ENCODE assay signal across 1 cellular context in the genomic region with DNA sequence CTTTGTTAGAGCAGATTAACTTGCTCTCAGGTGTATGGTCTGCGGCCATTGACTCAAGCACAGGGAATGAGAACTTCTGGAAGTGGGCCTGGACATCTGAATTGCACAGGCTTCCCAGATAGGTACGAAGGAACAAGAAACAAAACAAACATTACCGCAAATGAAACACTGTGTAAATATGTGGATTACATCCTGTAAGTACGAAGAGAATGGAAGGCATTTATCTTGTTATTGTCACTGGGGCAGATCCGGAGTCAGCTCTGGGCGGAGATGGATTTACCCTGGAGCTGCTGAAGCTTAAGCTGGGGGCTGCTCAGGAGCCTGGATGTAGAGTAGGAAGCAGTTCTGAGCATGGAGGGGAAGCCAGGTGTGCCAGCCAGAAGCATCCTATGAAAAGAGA.
TF ChIP-seq lines count a peak whose summit lies in the region.

No MANE protein-coding gene starts in this region.

TF ChIP-seq in A549, 52 proteins besides CTCF, POLR2A, EP300 and RAD21 (continued from another document):
- TF ChIP-seq, protein P1, sequence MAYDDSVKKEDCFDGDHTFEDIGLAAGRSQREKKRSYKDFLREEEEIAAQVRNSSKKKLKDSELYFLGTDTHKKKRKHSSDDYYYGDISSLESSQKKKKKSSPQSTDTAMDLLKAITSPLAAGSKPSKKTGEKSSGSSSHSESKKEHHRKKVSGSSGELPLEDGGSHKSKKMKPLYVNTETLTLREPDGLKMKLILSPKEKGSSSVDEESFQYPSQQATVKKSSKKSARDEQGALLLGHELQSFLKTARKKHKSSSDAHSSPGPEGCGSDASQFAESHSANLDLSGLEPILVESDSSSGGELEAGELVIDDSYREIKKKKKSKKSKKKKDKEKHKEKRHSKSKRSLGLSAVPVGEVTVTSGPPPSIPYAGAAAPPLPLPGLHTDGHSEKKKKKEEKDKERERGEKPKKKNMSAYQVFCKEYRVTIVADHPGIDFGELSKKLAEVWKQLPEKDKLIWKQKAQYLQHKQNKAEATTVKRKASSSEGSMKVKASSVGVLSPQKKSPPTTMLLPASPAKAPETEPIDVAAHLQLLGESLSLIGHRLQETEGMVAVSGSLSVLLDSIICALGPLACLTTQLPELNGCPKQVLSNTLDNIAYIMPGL (CRISPR knock-in tag; IDR thresholded peaks at IDR 0.05; ENCODE audit: borderline replicate concordance), result no peak
- TF ChIP-seq TP53 (CRISPR knock-in tag; IDR thresholded peaks at IDR 0.05) (no peak), MAFK (IDR thresholded peaks at IDR 0.05; ENCODE audit: partially characterized antibody) (no peak), FOSB (CRISPR knock-in tag; IDR thresholded peaks at IDR 0.05) (no peak), KDM5A (IDR thresholded peaks at IDR 0.05) (no peak), HOXA7 (CRISPR knock-in tag; IDR thresholded peaks at IDR 0.05) (no peak)
- TF ChIP-seq, protein P2, sequence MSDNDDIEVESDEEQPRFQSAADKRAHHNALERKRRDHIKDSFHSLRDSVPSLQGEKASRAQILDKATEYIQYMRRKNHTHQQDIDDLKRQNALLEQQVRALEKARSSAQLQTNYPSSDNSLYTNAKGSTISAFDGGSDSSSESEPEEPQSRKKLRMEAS (IDR thresholded peaks at IDR 0.05), result no peak
- TF ChIP-seq, protein P3, sequence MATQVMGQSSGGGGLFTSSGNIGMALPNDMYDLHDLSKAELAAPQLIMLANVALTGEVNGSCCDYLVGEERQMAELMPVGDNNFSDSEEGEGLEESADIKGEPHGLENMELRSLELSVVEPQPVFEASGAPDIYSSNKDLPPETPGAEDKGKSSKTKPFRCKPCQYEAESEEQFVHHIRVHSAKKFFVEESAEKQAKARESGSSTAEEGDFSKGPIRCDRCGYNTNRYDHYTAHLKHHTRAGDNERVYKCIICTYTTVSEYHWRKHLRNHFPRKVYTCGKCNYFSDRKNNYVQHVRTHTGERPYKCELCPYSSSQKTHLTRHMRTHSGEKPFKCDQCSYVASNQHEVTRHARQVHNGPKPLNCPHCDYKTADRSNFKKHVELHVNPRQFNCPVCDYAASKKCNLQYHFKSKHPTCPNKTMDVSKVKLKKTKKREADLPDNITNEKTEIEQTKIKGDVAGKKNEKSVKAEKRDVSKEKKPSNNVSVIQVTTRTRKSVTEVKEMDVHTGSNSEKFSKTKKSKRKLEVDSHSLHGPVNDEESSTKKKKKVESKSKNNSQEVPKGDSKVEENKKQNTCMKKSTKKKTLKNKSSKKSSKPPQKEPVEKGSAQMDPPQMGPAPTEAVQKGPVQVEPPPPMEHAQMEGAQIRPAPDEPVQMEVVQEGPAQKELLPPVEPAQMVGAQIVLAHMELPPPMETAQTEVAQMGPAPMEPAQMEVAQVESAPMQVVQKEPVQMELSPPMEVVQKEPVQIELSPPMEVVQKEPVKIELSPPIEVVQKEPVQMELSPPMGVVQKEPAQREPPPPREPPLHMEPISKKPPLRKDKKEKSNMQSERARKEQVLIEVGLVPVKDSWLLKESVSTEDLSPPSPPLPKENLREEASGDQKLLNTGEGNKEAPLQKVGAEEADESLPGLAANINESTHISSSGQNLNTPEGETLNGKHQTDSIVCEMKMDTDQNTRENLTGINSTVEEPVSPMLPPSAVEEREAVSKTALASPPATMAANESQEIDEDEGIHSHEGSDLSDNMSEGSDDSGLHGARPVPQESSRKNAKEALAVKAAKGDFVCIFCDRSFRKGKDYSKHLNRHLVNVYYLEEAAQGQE (IDR thresholded peaks at IDR 0.05), result no peak
TF ChIP-seq in A549: peak in this region for 0.
